Comparison of ENCODE assay signal across 12 cellular contexts in genomic region chr13:76828316-76828741, GRCh38. TPM values are rescaled to one million over a fixed set of nuclear protein-coding genes. Genes with fewer than 3 reads are reported as not detected.
DNase-seq lines count a peak whose midpoint lies in the region; ATAC-seq, FAIRE-seq and TF ChIP-seq lines count a peak whose summit lies in the region.
"Had no signal": no experiment of that assay in that cellular context is flagged by ENCODE, and none has a peak within 500 bp of the region (broad histone marks: within the 10 kb centered on the region; RNA-seq: fewer than 3 reads in every experiment).

No MANE protein-coding gene starts in this region.

- POLR2A ChIA-PET in A673 (lab: Charles Lee; ENCODE audit: low non-redundant PET) = no interaction called here

- H3K27ac ChIP-seq in A673 (ENCODE audit: low read depth, low read length, poor library complexity, severe bottlenecking) = no peak overlapping the region

- no peaks in the 10 kb centered on the region for H3K36me3 ChIP-seq in A673 (ENCODE audit: insufficient read depth, low read length, poor library complexity, severe bottlenecking)
- H3K36me3 ChIP-seq: heart right ventricle had no signal

- no peaks in the 10 kb centered on the region for H3K9me3 ChIP-seq in A673 (ENCODE audit: low read depth, low read length, poor library complexity, severe bottlenecking)
- H3K9me3 ChIP-seq: heart right ventricle had no signal

- H3K4me3 ChIP-seq in A673 (ENCODE audit: low read depth, low read length, poor library complexity, severe bottlenecking) = no peak overlapping the region
- H3K4me3 ChIP-seq: heart right ventricle, smooth muscle cell had no signal

- TF ChIP-seq CTCF in A673 (conservative IDR thresholded peaks at IDR 0.05; ENCODE audit: low read depth, low read length) = no peak

- peak; percentile 37 for DNase-seq in EH (ENCODE audit: low read depth)
- peak; percentile 8 for DNase-seq in RCC 7860 (ENCODE audit: low spot score)
- DNase-seq in A673 (ENCODE audit: low spot score) = no peak
- no peak for DNase-seq in stimulated activated naive CD4-positive, alpha-beta T cell treated with Interleukin-2 at 50 U/mL for 16 hours (lab: John Stamatoyannopoulos, UW)
- DNase-seq in germinal center (ENCODE audit: low spot score) = no peak
- no peak for DNase-seq in SHP77 treated with DMSO at 0.1 percent for 48 hours (lab: John Stamatoyannopoulos, UW)
- DNase-seq: dermis blood vessel endothelial cell, heart right ventricle, NCI-H524 had no signal

- no peaks in the 10 kb centered on the region for H3K4me1 ChIP-seq in A673 (ENCODE audit: insufficient read depth, low read length, poor library complexity, severe bottlenecking)

- H3K27me3 ChIP-seq in A673 (replicated peaks; ENCODE audit: insufficient read depth, low read depth, low read length, poor library complexity) = no peaks in the 10 kb centered on the region
- H3K27me3 ChIP-seq: heart right ventricle had no signal

- FAIRE-seq in RCC 7860 (lab: Jason Lieb, UNC) = peak; percentile 7

- BruUV-seq in A673 (replicated peaks; lab: Mats Ljungman, UMichigan) = no TSS peak

- CTCF ChIA-PET in A673 (lab: Charles Lee) = no interaction called here

- peak; percentile 60 for ATAC-seq in GM18861 (IDR thresholded peaks at IDR 0.05; ENCODE audit: unreplicated experiment)
- ATAC-seq in HG02798 (IDR thresholded peaks at IDR 0.05; ENCODE audit: poor library complexity, unreplicated experiment) = peak; percentile 56
- ATAC-seq: heart right ventricle had no signal

- intact Hi-C loops in A673 (cut with micrococcal nuclease; ENCODE audit: unreplicated experiment) = no loop called here

RNA-seq across cellular contexts. Expression of gene KCTD12, which starts 57.9 kb away (rescaled TPM):
- total RNA-seq in A673 (2021) = 1.9 and 3.5 TPM in 2 replicates

Comparison
In these comparisons a context has a peak if more than half of its experiments do, and no peak if none do; other contexts are left out.
1. DNase-seq: peak in EH (single experiment) and RCC 7860 (single experiment); none in A673 (single experiment), stimulated activated naive CD4-positive, alpha-beta T cell treated with Interleukin-2 at 50 U/mL for 16 hours (single experiment), germinal center (single experiment) and SHP77 treated with DMSO at 0.1 percent for 48 hours (single experiment).